In the genomic region with DNA sequence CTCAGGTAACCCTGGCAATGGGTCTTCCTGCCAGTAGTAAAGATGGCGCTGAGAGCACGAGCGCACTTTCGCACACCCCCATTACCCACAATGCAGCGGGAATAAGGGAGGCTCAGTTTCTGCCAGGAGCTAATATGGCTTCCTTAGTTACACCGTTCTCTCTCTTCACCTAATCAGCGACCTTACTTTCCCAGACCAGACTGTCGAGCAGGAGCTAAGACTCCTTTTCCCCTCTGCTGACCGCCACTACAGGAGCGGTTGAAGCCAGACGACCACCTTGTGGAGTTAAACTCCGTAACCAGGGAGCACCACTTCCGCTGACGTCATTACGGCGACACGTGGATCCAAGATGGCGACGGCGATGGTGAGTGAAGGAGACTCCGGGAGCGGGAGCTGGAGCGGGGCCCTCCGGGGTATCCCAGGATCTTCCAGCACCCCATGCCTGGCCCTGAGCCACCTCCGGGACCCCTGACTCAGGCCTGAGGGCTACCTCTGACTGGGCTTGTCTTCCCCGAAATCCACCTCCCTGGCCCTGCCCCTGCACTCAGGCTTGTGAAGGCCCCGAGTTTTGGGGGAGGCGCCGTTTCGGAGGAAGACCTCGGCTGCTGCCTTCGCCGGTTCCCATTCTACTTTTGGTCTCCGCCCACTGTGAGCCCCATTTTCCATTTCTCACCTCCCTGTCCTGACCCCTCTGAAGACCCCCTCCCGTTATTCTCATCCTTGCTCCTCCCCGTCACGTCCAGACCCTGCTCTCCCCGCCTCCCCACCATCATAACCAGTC, we compare ENCODE assay signal across 1 cellular context.
TF ChIP-seq lines count a peak whose summit lies in the region.

A gene with protein sequence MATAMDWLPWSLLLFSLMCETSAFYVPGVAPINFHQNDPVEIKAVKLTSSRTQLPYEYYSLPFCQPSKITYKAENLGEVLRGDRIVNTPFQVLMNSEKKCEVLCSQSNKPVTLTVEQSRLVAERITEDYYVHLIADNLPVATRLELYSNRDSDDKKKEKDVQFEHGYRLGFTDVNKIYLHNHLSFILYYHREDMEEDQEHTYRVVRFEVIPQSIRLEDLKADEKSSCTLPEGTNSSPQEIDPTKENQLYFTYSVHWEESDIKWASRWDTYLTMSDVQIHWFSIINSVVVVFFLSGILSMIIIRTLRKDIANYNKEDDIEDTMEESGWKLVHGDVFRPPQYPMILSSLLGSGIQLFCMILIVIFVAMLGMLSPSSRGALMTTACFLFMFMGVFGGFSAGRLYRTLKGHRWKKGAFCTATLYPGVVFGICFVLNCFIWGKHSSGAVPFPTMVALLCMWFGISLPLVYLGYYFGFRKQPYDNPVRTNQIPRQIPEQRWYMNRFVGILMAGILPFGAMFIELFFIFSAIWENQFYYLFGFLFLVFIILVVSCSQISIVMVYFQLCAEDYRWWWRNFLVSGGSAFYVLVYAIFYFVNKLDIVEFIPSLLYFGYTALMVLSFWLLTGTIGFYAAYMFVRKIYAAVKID (plus strand): TSS at position 323 of the 781 bp plus-strand sequence. CDS start 27 bp downstream, at position 350.

TF ChIP-seq in HepG2, 621 proteins besides CTCF, POLR2A, EP300 and RAD21 (continued from another document and continues in another):
- TF ChIP-seq, protein P1, sequence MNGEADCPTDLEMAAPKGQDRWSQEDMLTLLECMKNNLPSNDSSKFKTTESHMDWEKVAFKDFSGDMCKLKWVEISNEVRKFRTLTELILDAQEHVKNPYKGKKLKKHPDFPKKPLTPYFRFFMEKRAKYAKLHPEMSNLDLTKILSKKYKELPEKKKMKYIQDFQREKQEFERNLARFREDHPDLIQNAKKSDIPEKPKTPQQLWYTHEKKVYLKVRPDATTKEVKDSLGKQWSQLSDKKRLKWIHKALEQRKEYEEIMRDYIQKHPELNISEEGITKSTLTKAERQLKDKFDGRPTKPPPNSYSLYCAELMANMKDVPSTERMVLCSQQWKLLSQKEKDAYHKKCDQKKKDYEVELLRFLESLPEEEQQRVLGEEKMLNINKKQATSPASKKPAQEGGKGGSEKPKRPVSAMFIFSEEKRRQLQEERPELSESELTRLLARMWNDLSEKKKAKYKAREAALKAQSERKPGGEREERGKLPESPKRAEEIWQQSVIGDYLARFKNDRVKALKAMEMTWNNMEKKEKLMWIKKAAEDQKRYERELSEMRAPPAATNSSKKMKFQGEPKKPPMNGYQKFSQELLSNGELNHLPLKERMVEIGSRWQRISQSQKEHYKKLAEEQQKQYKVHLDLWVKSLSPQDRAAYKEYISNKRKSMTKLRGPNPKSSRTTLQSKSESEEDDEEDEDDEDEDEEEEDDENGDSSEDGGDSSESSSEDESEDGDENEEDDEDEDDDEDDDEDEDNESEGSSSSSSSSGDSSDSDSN (CRISPR knock-in tag; IDR thresholded peaks at IDR 0.05) = peak; percentile 81
- peak; percentile 76 for TF ChIP-seq NFIC (IDR thresholded peaks at IDR 0.05; ENCODE audit: low read length)
- TF ChIP-seq SRSF1 (optimal IDR thresholded peaks at IDR 0.05; ENCODE audit: low read depth, low read length) = peak; percentile 99
- TF ChIP-seq, protein P2, sequence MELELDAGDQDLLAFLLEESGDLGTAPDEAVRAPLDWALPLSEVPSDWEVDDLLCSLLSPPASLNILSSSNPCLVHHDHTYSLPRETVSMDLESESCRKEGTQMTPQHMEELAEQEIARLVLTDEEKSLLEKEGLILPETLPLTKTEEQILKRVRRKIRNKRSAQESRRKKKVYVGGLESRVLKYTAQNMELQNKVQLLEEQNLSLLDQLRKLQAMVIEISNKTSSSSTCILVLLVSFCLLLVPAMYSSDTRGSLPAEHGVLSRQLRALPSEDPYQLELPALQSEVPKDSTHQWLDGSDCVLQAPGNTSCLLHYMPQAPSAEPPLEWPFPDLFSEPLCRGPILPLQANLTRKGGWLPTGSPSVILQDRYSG (CRISPR knock-in tag; IDR thresholded peaks at IDR 0.05) = peak; percentile 87; the same call in 1 of the 2 replicates
- 0 out of 2 replicates have a peak, but pooled peaks have one; percentile 13 for TF ChIP-seq DNMT3B (CRISPR knock-in tag; conservative IDR thresholded peaks at IDR 0.05)
- TF ChIP-seq RARA (CRISPR knock-in tag; IDR thresholded peaks at IDR 0.05) = peak; percentile 44; the same call in 1 of the 2 replicates
- TF ChIP-seq HCFC1 (IDR thresholded peaks at IDR 0.05; ENCODE audit: low read depth, low read length) = peak; percentile 88
- 0 out of 2 replicates have a peak, but pooled peaks have one; percentile 12 for TF ChIP-seq MAFF (IDR thresholded peaks at IDR 0.05; ENCODE audit: low read depth, low read length)
- TF ChIP-seq CBX5 (CRISPR knock-in tag; IDR thresholded peaks at IDR 0.05; ENCODE audit: borderline replicate concordance) = peak; percentile 96
- TF ChIP-seq ZKSCAN1 (IDR thresholded peaks at IDR 0.05; ENCODE audit: low read length) = 0 out of 2 replicates have a peak, but pooled peaks have one; percentile 61
- TF ChIP-seq PHF5A (CRISPR knock-in tag; IDR thresholded peaks at IDR 0.05; ENCODE audit: low read depth, unreplicated experiment) = peak; percentile 54
- peak; percentile 99 for TF ChIP-seq NKX3-1 (CRISPR knock-in tag; IDR thresholded peaks at IDR 0.05)
- peak; percentile 99 for TF ChIP-seq ZFY (CRISPR knock-in tag; IDR thresholded peaks at IDR 0.05)
- no peak for TF ChIP-seq SKI (IDR thresholded peaks at IDR 0.05; ENCODE audit: partially characterized antibody)
- TF ChIP-seq HOXD1 (CRISPR knock-in tag; IDR thresholded peaks at IDR 0.05) = peak; percentile 81
- peak; percentile 96 for TF ChIP-seq HDAC1 (CRISPR knock-in tag; IDR thresholded peaks at IDR 0.05)
- peak; percentile 43; the same call in 1 of the 2 replicates for TF ChIP-seq KLF13 (CRISPR knock-in tag; IDR thresholded peaks at IDR 0.05)
- TF ChIP-seq MAFG (CRISPR knock-in tag; IDR thresholded peaks at IDR 0.05) = peak; percentile 42; the same call in 1 of the 2 replicates
- TF ChIP-seq, protein P3, sequence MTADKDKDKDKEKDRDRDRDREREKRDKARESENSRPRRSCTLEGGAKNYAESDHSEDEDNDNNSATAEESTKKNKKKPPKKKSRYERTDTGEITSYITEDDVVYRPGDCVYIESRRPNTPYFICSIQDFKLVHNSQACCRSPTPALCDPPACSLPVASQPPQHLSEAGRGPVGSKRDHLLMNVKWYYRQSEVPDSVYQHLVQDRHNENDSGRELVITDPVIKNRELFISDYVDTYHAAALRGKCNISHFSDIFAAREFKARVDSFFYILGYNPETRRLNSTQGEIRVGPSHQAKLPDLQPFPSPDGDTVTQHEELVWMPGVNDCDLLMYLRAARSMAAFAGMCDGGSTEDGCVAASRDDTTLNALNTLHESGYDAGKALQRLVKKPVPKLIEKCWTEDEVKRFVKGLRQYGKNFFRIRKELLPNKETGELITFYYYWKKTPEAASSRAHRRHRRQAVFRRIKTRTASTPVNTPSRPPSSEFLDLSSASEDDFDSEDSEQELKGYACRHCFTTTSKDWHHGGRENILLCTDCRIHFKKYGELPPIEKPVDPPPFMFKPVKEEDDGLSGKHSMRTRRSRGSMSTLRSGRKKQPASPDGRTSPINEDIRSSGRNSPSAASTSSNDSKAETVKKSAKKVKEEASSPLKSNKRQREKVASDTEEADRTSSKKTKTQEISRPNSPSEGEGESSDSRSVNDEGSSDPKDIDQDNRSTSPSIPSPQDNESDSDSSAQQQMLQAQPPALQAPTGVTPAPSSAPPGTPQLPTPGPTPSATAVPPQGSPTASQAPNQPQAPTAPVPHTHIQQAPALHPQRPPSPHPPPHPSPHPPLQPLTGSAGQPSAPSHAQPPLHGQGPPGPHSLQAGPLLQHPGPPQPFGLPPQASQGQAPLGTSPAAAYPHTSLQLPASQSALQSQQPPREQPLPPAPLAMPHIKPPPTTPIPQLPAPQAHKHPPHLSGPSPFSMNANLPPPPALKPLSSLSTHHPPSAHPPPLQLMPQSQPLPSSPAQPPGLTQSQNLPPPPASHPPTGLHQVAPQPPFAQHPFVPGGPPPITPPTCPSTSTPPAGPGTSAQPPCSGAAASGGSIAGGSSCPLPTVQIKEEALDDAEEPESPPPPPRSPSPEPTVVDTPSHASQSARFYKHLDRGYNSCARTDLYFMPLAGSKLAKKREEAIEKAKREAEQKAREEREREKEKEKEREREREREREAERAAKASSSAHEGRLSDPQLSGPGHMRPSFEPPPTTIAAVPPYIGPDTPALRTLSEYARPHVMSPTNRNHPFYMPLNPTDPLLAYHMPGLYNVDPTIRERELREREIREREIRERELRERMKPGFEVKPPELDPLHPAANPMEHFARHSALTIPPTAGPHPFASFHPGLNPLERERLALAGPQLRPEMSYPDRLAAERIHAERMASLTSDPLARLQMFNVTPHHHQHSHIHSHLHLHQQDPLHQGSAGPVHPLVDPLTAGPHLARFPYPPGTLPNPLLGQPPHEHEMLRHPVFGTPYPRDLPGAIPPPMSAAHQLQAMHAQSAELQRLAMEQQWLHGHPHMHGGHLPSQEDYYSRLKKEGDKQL (CRISPR knock-in tag; IDR thresholded peaks at IDR 0.05; ENCODE audit: low read depth) = no peak
- TF ChIP-seq GATA4 (IDR thresholded peaks at IDR 0.05; ENCODE audit: borderline replicate concordance, low read depth) = no peak
- no peak for TF ChIP-seq ZNF878 (CRISPR knock-in tag; IDR thresholded peaks at IDR 0.05)
- peak; percentile 91 for TF ChIP-seq TGIF2 (CRISPR knock-in tag; IDR thresholded peaks at IDR 0.05)
- TF ChIP-seq, protein P4, sequence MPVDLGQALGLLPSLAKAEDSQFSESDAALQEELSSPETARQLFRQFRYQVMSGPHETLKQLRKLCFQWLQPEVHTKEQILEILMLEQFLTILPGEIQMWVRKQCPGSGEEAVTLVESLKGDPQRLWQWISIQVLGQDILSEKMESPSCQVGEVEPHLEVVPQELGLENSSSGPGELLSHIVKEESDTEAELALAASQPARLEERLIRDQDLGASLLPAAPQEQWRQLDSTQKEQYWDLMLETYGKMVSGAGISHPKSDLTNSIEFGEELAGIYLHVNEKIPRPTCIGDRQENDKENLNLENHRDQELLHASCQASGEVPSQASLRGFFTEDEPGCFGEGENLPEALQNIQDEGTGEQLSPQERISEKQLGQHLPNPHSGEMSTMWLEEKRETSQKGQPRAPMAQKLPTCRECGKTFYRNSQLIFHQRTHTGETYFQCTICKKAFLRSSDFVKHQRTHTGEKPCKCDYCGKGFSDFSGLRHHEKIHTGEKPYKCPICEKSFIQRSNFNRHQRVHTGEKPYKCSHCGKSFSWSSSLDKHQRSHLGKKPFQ (CRISPR knock-in tag; IDR thresholded peaks at IDR 0.05; ENCODE audit: insufficient replicate concordance) = peak; percentile 95
- peak; percentile 92 for TF ChIP-seq ZBTB38 (CRISPR knock-in tag; IDR thresholded peaks at IDR 0.05)
- TF ChIP-seq ZNF724P (CRISPR knock-in tag; IDR thresholded peaks at IDR 0.05; ENCODE audit: borderline replicate concordance) = no peak
- TF ChIP-seq, protein P5, sequence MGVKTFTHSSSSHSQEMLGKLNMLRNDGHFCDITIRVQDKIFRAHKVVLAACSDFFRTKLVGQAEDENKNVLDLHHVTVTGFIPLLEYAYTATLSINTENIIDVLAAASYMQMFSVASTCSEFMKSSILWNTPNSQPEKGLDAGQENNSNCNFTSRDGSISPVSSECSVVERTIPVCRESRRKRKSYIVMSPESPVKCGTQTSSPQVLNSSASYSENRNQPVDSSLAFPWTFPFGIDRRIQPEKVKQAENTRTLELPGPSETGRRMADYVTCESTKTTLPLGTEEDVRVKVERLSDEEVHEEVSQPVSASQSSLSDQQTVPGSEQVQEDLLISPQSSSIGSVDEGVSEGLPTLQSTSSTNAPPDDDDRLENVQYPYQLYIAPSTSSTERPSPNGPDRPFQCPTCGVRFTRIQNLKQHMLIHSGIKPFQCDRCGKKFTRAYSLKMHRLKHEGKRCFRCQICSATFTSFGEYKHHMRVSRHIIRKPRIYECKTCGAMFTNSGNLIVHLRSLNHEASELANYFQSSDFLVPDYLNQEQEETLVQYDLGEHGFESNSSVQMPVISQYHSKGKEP (CRISPR knock-in tag; IDR thresholded peaks at IDR 0.05) = 0 out of 2 replicates have a peak, but pooled peaks have one; percentile 12
- TF ChIP-seq ZZZ3 (CRISPR knock-in tag; IDR thresholded peaks at IDR 0.05; ENCODE audit: borderline replicate concordance) = peak; percentile 97
- TF ChIP-seq ZNF879 (CRISPR knock-in tag; IDR thresholded peaks at IDR 0.05) = peak; percentile 15
- TF ChIP-seq MAZ (IDR thresholded peaks at IDR 0.05; ENCODE audit: borderline replicate concordance, low read depth, low read length) = peak; percentile 95; the same call in 1 of the 2 replicates
- TF ChIP-seq MAZ (CRISPR knock-in tag; IDR thresholded peaks at IDR 0.05; ENCODE audit: low read depth) = peak; percentile 64
- peak; percentile 86; the same call in 1 of the 2 replicates for TF ChIP-seq ZNF101 (CRISPR knock-in tag; IDR thresholded peaks at IDR 0.05; ENCODE audit: borderline replicate concordance, low read depth)
- peak; percentile 94; the same call in 1 of the 2 replicates for TF ChIP-seq ZNF766 (CRISPR knock-in tag; IDR thresholded peaks at IDR 0.05; ENCODE audit: borderline replicate concordance)
- peak; percentile 76; the same call in 1 of the 2 replicates for TF ChIP-seq ZNF367 (CRISPR knock-in tag; IDR thresholded peaks at IDR 0.05; ENCODE audit: borderline replicate concordance)
- TF ChIP-seq, protein P6, sequence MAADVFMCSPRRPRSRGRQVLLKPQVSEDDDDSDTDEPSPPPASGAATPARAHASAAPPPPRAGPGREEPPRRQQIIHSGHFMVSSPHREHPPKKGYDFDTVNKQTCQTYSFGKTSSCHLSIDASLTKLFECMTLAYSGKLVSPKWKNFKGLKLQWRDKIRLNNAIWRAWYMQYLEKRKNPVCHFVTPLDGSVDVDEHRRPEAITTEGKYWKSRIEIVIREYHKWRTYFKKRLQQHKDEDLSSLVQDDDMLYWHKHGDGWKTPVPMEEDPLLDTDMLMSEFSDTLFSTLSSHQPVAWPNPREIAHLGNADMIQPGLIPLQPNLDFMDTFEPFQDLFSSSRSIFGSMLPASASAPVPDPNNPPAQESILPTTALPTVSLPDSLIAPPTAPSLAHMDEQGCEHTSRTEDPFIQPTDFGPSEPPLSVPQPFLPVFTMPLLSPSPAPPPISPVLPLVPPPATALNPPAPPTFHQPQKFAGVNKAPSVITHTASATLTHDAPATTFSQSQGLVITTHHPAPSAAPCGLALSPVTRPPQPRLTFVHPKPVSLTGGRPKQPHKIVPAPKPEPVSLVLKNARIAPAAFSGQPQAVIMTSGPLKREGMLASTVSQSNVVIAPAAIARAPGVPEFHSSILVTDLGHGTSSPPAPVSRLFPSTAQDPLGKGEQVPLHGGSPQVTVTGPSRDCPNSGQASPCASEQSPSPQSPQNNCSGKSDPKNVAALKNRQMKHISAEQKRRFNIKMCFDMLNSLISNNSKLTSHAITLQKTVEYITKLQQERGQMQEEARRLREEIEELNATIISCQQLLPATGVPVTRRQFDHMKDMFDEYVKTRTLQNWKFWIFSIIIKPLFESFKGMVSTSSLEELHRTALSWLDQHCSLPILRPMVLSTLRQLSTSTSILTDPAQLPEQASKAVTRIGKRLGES (CRISPR knock-in tag; IDR thresholded peaks at IDR 0.05; ENCODE audit: borderline replicate concordance) = peak; percentile 83
- TF ChIP-seq, protein P7, sequence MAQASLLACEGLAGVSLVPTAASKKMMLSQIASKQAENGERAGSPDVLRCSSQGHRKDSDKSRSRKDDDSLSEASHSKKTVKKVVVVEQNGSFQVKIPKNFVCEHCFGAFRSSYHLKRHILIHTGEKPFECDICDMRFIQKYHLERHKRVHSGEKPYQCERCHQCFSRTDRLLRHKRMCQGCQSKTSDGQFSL (CRISPR knock-in tag; IDR thresholded peaks at IDR 0.05) = peak; percentile 100
- TF ChIP-seq FOXO1 (CRISPR knock-in tag; IDR thresholded peaks at IDR 0.05) = peak; percentile 84
- TF ChIP-seq SRF (IDR thresholded peaks at IDR 0.05; ENCODE audit: low read depth, low read length) = no peak
- TF ChIP-seq ZNF768 (CRISPR knock-in tag; IDR thresholded peaks at IDR 0.05) = 0 out of 2 replicates have a peak, but pooled peaks have one; percentile 61
- peak; percentile 96 for TF ChIP-seq SRY (CRISPR knock-in tag; IDR thresholded peaks at IDR 0.05)
- peak; percentile 16; the same call in 1 of the 2 replicates for TF ChIP-seq NFKBIZ (CRISPR knock-in tag; IDR thresholded peaks at IDR 0.05)
- no peak for TF ChIP-seq SMARCC2 (IDR thresholded peaks at IDR 0.05)
- peak; percentile 96; the same call in 1 of the 2 replicates for TF ChIP-seq ZNF572 (CRISPR knock-in tag; IDR thresholded peaks at IDR 0.05)
